ENCODE assay signal across 2 cellular contexts in genomic region chr15:30992465-30992864, GRCh38.
TF ChIP-seq lines count a peak whose summit lies in the region.

No MANE protein-coding gene starts in this region.

TF ChIP-seq in SK-N-SH, 30 proteins besides CTCF, POLR2A, EP300 and RAD21 (continued from another document):
- TF ChIP-seq ZBTB33 (IDR thresholded peaks at IDR 0.05; ENCODE audit: borderline replicate concordance, low read depth) = no peak
- no peak for TF ChIP-seq MAX (IDR thresholded peaks at IDR 0.05; ENCODE audit: low read depth)
- TF ChIP-seq FOXJ3 (CRISPR knock-in tag; IDR thresholded peaks at IDR 0.05) = no peak
- no peak for TF ChIP-seq GATA2 (CRISPR knock-in tag; IDR thresholded peaks at IDR 0.05)
- no peak for TF ChIP-seq ELF1 (IDR thresholded peaks at IDR 0.05)
- TF ChIP-seq, protein P1, sequence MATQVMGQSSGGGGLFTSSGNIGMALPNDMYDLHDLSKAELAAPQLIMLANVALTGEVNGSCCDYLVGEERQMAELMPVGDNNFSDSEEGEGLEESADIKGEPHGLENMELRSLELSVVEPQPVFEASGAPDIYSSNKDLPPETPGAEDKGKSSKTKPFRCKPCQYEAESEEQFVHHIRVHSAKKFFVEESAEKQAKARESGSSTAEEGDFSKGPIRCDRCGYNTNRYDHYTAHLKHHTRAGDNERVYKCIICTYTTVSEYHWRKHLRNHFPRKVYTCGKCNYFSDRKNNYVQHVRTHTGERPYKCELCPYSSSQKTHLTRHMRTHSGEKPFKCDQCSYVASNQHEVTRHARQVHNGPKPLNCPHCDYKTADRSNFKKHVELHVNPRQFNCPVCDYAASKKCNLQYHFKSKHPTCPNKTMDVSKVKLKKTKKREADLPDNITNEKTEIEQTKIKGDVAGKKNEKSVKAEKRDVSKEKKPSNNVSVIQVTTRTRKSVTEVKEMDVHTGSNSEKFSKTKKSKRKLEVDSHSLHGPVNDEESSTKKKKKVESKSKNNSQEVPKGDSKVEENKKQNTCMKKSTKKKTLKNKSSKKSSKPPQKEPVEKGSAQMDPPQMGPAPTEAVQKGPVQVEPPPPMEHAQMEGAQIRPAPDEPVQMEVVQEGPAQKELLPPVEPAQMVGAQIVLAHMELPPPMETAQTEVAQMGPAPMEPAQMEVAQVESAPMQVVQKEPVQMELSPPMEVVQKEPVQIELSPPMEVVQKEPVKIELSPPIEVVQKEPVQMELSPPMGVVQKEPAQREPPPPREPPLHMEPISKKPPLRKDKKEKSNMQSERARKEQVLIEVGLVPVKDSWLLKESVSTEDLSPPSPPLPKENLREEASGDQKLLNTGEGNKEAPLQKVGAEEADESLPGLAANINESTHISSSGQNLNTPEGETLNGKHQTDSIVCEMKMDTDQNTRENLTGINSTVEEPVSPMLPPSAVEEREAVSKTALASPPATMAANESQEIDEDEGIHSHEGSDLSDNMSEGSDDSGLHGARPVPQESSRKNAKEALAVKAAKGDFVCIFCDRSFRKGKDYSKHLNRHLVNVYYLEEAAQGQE (IDR thresholded peaks at IDR 0.05; ENCODE audit: low read depth, low read length) = no peak
- TF ChIP-seq TEAD4 (IDR thresholded peaks at IDR 0.05; ENCODE audit: borderline replicate concordance, insufficient read depth) = no peak
- no peak for TF ChIP-seq RXRA (IDR thresholded peaks at IDR 0.05; ENCODE audit: borderline replicate concordance, low read depth)
- TF ChIP-seq SMC3 (IDR thresholded peaks at IDR 0.05; ENCODE audit: low read depth, low read length) = no peak
TF ChIP-seq in SK-N-SH: peak in this region for 0.

TF ChIP-seq in SK-N-SH treated with all-trans-retinoic acid at 6 μM for 48 hours, 23 proteins besides CTCF, POLR2A, EP300 and RAD21 (continued from another document):
- TF ChIP-seq, protein P2, sequence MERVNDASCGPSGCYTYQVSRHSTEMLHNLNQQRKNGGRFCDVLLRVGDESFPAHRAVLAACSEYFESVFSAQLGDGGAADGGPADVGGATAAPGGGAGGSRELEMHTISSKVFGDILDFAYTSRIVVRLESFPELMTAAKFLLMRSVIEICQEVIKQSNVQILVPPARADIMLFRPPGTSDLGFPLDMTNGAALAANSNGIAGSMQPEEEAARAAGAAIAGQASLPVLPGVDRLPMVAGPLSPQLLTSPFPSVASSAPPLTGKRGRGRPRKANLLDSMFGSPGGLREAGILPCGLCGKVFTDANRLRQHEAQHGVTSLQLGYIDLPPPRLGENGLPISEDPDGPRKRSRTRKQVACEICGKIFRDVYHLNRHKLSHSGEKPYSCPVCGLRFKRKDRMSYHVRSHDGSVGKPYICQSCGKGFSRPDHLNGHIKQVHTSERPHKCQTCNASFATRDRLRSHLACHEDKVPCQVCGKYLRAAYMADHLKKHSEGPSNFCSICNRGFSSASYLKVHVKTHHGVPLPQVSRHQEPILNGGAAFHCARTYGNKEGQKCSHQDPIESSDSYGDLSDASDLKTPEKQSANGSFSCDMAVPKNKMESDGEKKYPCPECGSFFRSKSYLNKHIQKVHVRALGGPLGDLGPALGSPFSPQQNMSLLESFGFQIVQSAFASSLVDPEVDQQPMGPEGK (CRISPR knock-in tag; IDR thresholded peaks at IDR 0.05; ENCODE audit: borderline replicate concordance) = no peak
- TF ChIP-seq SNAI2 (CRISPR knock-in tag; IDR thresholded peaks at IDR 0.05) (no peak), ZNF8 (CRISPR knock-in tag; IDR thresholded peaks at IDR 0.05) (no peak), ARNTL (CRISPR knock-in tag; IDR thresholded peaks at IDR 0.05; ENCODE audit: borderline replicate concordance, low read depth) (no peak), ZNF565 (CRISPR knock-in tag; conservative IDR thresholded peaks at IDR 0.05; ENCODE audit: low read depth) (no peak)
- TF ChIP-seq, protein P3, sequence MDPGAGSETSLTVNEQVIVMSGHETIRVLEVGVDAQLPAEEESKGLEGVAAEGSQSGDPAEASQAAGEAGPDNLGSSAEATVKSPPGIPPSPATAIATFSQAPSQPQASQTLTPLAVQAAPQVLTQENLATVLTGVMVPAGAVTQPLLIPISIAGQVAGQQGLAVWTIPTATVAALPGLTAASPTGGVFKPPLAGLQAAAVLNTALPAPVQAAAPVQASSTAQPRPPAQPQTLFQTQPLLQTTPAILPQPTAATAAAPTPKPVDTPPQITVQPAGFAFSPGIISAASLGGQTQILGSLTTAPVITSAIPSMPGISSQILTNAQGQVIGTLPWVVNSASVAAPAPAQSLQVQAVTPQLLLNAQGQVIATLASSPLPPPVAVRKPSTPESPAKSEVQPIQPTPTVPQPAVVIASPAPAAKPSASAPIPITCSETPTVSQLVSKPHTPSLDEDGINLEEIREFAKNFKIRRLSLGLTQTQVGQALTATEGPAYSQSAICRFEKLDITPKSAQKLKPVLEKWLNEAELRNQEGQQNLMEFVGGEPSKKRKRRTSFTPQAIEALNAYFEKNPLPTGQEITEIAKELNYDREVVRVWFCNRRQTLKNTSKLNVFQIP (CRISPR knock-in tag; IDR thresholded peaks at IDR 0.05; ENCODE audit: borderline replicate concordance, low read depth) = no peak
